1 cellular context compared by ENCODE assay signal in genomic region chr14:63896278-63896720, GRCh38.
TF ChIP-seq lines count a peak whose summit lies in the region.

No MANE protein-coding gene starts in this region.

TF ChIP-seq in HEK293, 187 proteins besides CTCF, POLR2A, EP300 and RAD21 (continued from another document):
- TF ChIP-seq ZNF837 (tag by site-specific recombination; IDR thresholded peaks at IDR 0.05) (no peak), KLF8 (tag by site-specific recombination; IDR thresholded peaks at IDR 0.05) (0 out of 2 replicates have a peak, but pooled peaks have one; percentile 20), IKZF3 (tag by site-specific recombination; IDR thresholded peaks at IDR 0.05) (0 out of 2 replicates have a peak, but pooled peaks have one; percentile 28), GLIS1 (tag by site-specific recombination; IDR thresholded peaks at IDR 0.05) (peak; percentile 34; the same call in 1 of the 2 replicates), ZNF366 (tag by site-specific recombination; conservative IDR thresholded peaks at IDR 0.05) (0 out of 2 replicates have a peak, but pooled peaks have one; percentile 14), ZNF510 (tag by site-specific recombination; IDR thresholded peaks at IDR 0.05; ENCODE audit: insufficient replicate concordance) (no peak), SP2 (tag by site-specific recombination; IDR thresholded peaks at IDR 0.05) (no peak), KLF7 (tag by site-specific recombination; IDR thresholded peaks at IDR 0.05; ENCODE audit: borderline replicate concordance) (no peak), ZBTB17 (tag by site-specific recombination; IDR thresholded peaks at IDR 0.05) (peak; percentile 68), TRIM28 (IDR thresholded peaks at IDR 0.05; ENCODE audit: borderline replicate concordance, low read length) (peak; percentile 27; the same call in 1 of the 2 replicates), ZNF600 (tag by site-specific recombination; IDR thresholded peaks at IDR 0.05) (0 out of 2 replicates have a peak, but pooled peaks have one; percentile 32)
- TF ChIP-seq, protein P1, sequence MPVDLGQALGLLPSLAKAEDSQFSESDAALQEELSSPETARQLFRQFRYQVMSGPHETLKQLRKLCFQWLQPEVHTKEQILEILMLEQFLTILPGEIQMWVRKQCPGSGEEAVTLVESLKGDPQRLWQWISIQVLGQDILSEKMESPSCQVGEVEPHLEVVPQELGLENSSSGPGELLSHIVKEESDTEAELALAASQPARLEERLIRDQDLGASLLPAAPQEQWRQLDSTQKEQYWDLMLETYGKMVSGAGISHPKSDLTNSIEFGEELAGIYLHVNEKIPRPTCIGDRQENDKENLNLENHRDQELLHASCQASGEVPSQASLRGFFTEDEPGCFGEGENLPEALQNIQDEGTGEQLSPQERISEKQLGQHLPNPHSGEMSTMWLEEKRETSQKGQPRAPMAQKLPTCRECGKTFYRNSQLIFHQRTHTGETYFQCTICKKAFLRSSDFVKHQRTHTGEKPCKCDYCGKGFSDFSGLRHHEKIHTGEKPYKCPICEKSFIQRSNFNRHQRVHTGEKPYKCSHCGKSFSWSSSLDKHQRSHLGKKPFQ (tag by site-specific recombination; IDR thresholded peaks at IDR 0.05), result peak; percentile 36; the same call in 1 of the 2 replicates
